Comparison of ENCODE assay signal across 1 cellular context in genomic region chr2:72813841-72814240, GRCh38.
TF ChIP-seq lines count a peak whose summit lies in the region.

No MANE protein-coding gene starts in this region.

TF ChIP-seq in IMR-90, 13 proteins besides CTCF, POLR2A, EP300 and RAD21 (continued from another document):
- TF ChIP-seq NFE2L2 (IDR thresholded peaks at IDR 0.05; ENCODE audit: low read depth, low read length), result no peak
TF ChIP-seq in IMR-90: peak in this region for 0.
